9 cellular contexts compared by ENCODE assay signal in genomic region chr1:154960446-154961136, GRCh38. TPM values are rescaled to one million over a fixed set of nuclear protein-coding genes. Genes with fewer than 3 reads are reported as not detected.
DNase-seq lines count a peak whose midpoint lies in the region; ATAC-seq and TF ChIP-seq lines count a peak whose summit lies in the region.
"Had no signal": no experiment of that assay in that cellular context is flagged by ENCODE, and none has a peak within 500 bp of the region (broad histone marks: within the 10 kb centered on the region; RNA-seq: fewer than 3 reads in every experiment).

No MANE protein-coding gene starts in this region.

- peaks cover 93% of the 10 kb centered on the region for H3K36me3 Mint-ChIP-seq in activated T-helper 17 cell treated with anti-CD3 and anti-CD28 coated beads, Interleukin-2, amount 50 U/mL, for 72 hours (ENCODE audit: low read depth)

- in situ Hi-C loops in GM13976 (cut with MboI; ENCODE audit: low sequenced_read_pairs, unreplicated experiment): no loop called here

- no peak for TF ChIP-seq CTCF in GM13976 (IDR thresholded peaks at IDR 0.05; ENCODE audit: borderline replicate concordance, control extremely low read depth, extremely low read depth, insufficient read depth, missing control alignments)

- H3K27ac ChIP-seq in iPS-18a (ENCODE audit: low read length) (no peak overlapping the region), stomach smooth muscle (ENCODE audit: low read length) (peak overlapping the region; percentile 94)

- no peaks in the 10 kb centered on the region for H3K27me3 Mint-ChIP-seq in activated T-helper 17 cell treated with anti-CD3 and anti-CD28 coated beads, Interleukin-2, amount 50 U/mL, for 72 hours

- peaks cover 13% of the 10 kb centered on the region for H3K4me1 ChIP-seq in iPS-18a (ENCODE audit: control insufficient read depth, low read depth, low read length)
- peaks cover 48% of the 10 kb centered on the region for H3K4me1 ChIP-seq in stomach smooth muscle (ENCODE audit: control insufficient read depth, insufficient read depth, low read length)

- H3K27ac Mint-ChIP-seq in activated T-helper 17 cell treated with anti-CD3 and anti-CD28 coated beads, Interleukin-2, amount 50 U/mL, for 72 hours: peak overlapping the region; percentile 88

- H3K4me3 Mint-ChIP-seq in activated T-helper 17 cell treated with anti-CD3 and anti-CD28 coated beads, Interleukin-2, amount 50 U/mL, for 72 hours: peak overlapping the region; percentile 95

- peak overlapping the region; percentile 74 for H3K9ac ChIP-seq in iPS-18a (ENCODE audit: low read length)
- H3K9ac ChIP-seq in stomach smooth muscle (ENCODE audit: low read length in 2 of 2): peak overlapping the region; percentile 93 to 94

- peaks cover 32% of the 10 kb centered on the region for H3K36me3 ChIP-seq in iPS-18a (ENCODE audit: control insufficient read depth, low read depth, low read length)
- peaks cover 24 to 27% of the 10 kb centered on the region in 2 donors for H3K36me3 ChIP-seq in stomach smooth muscle (ENCODE audit: control insufficient read depth in 2 of 2, insufficient read depth in 2 of 2, low read length in 2 of 2)

- H3K9me3 ChIP-seq in iPS-18a (ENCODE audit: control insufficient read depth, low read depth, low read length) (no peaks in the 10 kb centered on the region), stomach smooth muscle (ENCODE audit: control insufficient read depth in 2 of 2, low read length in 2 of 2) (no peaks in the 10 kb centered on the region)

- H3K9me3 Mint-ChIP-seq in activated T-helper 17 cell treated with anti-CD3 and anti-CD28 coated beads, Interleukin-2, amount 50 U/mL, for 72 hours: no peaks in the 10 kb centered on the region

- H3K4me1 Mint-ChIP-seq in activated T-helper 17 cell treated with anti-CD3 and anti-CD28 coated beads, Interleukin-2, amount 50 U/mL, for 72 hours: peaks cover 18% of the 10 kb centered on the region

- H3K27me3 ChIP-seq in iPS-18a (ENCODE audit: control insufficient read depth, insufficient read depth, low read length): no peaks in the 10 kb centered on the region
- no peaks in the 10 kb centered on the region for H3K27me3 ChIP-seq in stomach smooth muscle (ENCODE audit: control insufficient read depth in 1 of 2, insufficient read depth in 2 of 2, low read length in 2 of 2)

- ATAC-seq in activated T-helper 17 cell treated with anti-CD3 and anti-CD28 coated beads, Interleukin-2, amount 50 U/mL, for 72 hours (replicated peaks): no peak

- DNase-seq in DMS53 treated with DMSO at 0.1 percent for 48 hours (lab: John Stamatoyannopoulos, UW; ENCODE audit: unreplicated experiment): peak; percentile 11
- DNase-seq in DMS53 (lab: John Stamatoyannopoulos, UW): no peak
- no peak for DNase-seq in NCI-H2029 (lab: John Stamatoyannopoulos, UW)
- no peak for DNase-seq in globus pallidus (ENCODE audit: low spot score)
- DNase-seq in GM13976 (ENCODE audit: low spot score): no peak
- DNase-seq: NCI-H187 treated with DMSO at 0.1 percent for 48 hours had no signal

- H3K4me3 ChIP-seq in iPS-18a (ENCODE audit: low read length): peak overlapping the region; percentile 88
- peak overlapping the region; percentile 31 to 85 for H3K4me3 ChIP-seq in stomach smooth muscle (ENCODE audit: low read length in 2 of 2)

RNA-seq across cellular contexts. Expression of gene PYGO2, which starts 1.0 kb away (rescaled TPM):
- total RNA-seq in activated T-helper 17 cell treated with anti-CD3 and anti-CD28 coated beads, Interleukin-2, amount 50 U/mL, for 72 hours: 10 to 100 TPM; 35.6 to 39.2 TPM

RNA-seq across cellular contexts. Expression of gene PBXIP1, which starts 4.7 kb away (rescaled TPM):
- 100 to 1,000 TPM in 1 of 2 donors, 10 to 100 TPM in 1; 61.9 to 118 TPM for total RNA-seq in activated T-helper 17 cell treated with anti-CD3 and anti-CD28 coated beads, Interleukin-2, amount 50 U/mL, for 72 hours

RNA-seq across cellular contexts. Expression of gene SHC1, which starts 10.0 kb away (rescaled TPM):
- total RNA-seq in activated T-helper 17 cell treated with anti-CD3 and anti-CD28 coated beads, Interleukin-2, amount 50 U/mL, for 72 hours: 10 to 100 TPM; 60.9 to 62.0 TPM

RNA-seq across cellular contexts. Expression of gene CKS1B, which starts 13.9 kb away (rescaled TPM):
- total RNA-seq in activated T-helper 17 cell treated with anti-CD3 and anti-CD28 coated beads, Interleukin-2, amount 50 U/mL, for 72 hours: 100 to 1,000 TPM; 162 to 188 TPM

RNA-seq across cellular contexts. Expression of gene FLAD1, which starts 22.6 kb away (rescaled TPM):
- 10 to 100 TPM; 34.6 to 68.3 TPM for total RNA-seq in activated T-helper 17 cell treated with anti-CD3 and anti-CD28 coated beads, Interleukin-2, amount 50 U/mL, for 72 hours
